Comparison of ENCODE assay signal across 13 cellular contexts in genomic region chr4:107876096-107876495, GRCh38. TPM values are rescaled to one million over a fixed set of nuclear protein-coding genes. Genes with fewer than 3 reads are reported as not detected.
"Had no signal": no experiment of that assay in that cellular context is flagged by ENCODE, and none has a peak within 500 bp of the region (broad histone marks: within the 10 kb centered on the region; RNA-seq: fewer than 3 reads in every experiment).

No MANE protein-coding gene starts in this region.

- H3K4me3 ChIP-seq: colonic mucosa, gastrocnemius medialis, right lobe of liver, transverse colon had no signal

- DNase-seq: activated CD4-positive, alpha-beta T cell treated with anti-CD3 and anti-CD28 coated beads for 48 hours; activated CD8-positive, alpha-beta T cell treated with anti-CD3 and anti-CD28 coated beads, Interleukin-2, amount 10 ng/mL, durations not matched to agents 7 days and 5 days; activated naive CD4-positive, alpha-beta T cell treated with anti-CD3 and anti-CD28 coated beads for 36 hours; colonic mucosa; effector CD4-positive, alpha-beta T cell; gastrocnemius medialis; kidney; right lobe of liver; stimulated activated CD4-positive, alpha-beta T cell treated with anti-CD3 and anti-CD28 coated beads, Interleukin-2, amount 100 ng/mL, for 24 hours; stimulated activated naive B cell treated with anti-CD40 and anti-IgM and Interleukin-4, amounts not matched to agents 10 μg/mL and 1 μg/mL and 100 μg/mL, for 72 hours; substantia nigra; T-helper 1 cell; transverse colon had no signal

- H3K9me3 ChIP-seq: colonic mucosa, gastrocnemius medialis, right lobe of liver, transverse colon had no signal

- H3K27me3 ChIP-seq: colonic mucosa, gastrocnemius medialis, right lobe of liver, transverse colon had no signal

- ATAC-seq: activated CD8-positive, alpha-beta T cell treated with anti-CD3 and anti-CD28 coated beads, Interleukin-2, amount 10 ng/mL, durations not matched to agents 7 days and 5 days; gastrocnemius medialis; right lobe of liver; stimulated activated naive B cell treated with anti-CD40 and anti-IgM and Interleukin-4, amounts not matched to agents 10 μg/mL and 1 μg/mL and 100 μg/mL, for 72 hours had no signal

- H3K4me1 ChIP-seq: colonic mucosa, gastrocnemius medialis had no signal

- H3K27ac ChIP-seq: colonic mucosa, gastrocnemius medialis, right lobe of liver had no signal

- H3K36me3 ChIP-seq: colonic mucosa, gastrocnemius medialis, right lobe of liver, transverse colon had no signal

RNA-seq across cellular contexts. Expression of gene SGMS2, which starts 51.4 kb away (rescaled TPM):
- total RNA-seq: activated CD8-positive, alpha-beta T cell treated with anti-CD3 and anti-CD28 coated beads, Interleukin-2, amount 10 ng/mL, durations not matched to agents 7 days and 5 days had no signal
